ENCODE assay signal across 2 cellular contexts in the genomic region with DNA sequence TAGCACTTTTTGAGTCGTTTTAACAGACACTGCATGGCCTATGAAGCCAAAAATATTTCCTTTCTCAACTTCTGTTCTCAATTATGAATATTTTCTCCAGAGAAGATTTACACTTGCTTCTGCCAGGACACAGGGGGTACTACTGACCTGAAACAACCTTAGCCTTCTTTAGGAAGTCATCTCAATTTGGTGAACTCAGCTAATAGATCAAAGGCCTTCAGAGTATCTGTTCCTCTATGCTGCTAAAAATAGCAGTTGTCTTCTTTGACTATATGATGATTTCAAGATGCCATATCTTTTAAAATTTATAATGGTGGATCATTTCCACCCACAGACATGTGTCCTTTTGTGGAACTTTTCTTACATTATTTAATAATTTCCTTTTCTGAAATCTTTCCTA.
TF ChIP-seq lines count a peak whose summit lies in the region.

No MANE protein-coding gene starts in this region.

TF ChIP-seq in HCT116, 20 proteins besides CTCF, POLR2A, EP300 and RAD21:
- TF ChIP-seq CBX3 (IDR thresholded peaks at IDR 0.05; ENCODE audit: low read depth), result no peak
- no peak for TF ChIP-seq SRF (IDR thresholded peaks at IDR 0.05; ENCODE audit: low read depth)
- no peak for TF ChIP-seq JUND (IDR thresholded peaks at IDR 0.05)
- TF ChIP-seq YY1 (IDR thresholded peaks at IDR 0.05; ENCODE audit: extremely low read depth, insufficient replicate concordance, low read depth, low read length), result no peak
- TF ChIP-seq SP1 (IDR thresholded peaks at IDR 0.05; ENCODE audit: low read depth), result no peak
- no peak for TF ChIP-seq CEBPB (IDR thresholded peaks at IDR 0.05; ENCODE audit: low read depth)
- no peak for TF ChIP-seq ZNF274 (IDR thresholded peaks at IDR 0.05; ENCODE audit: low read depth, low read length)
- no peak for TF ChIP-seq EGR1 (IDR thresholded peaks at IDR 0.05; ENCODE audit: low read depth)
- TF ChIP-seq EZH2phosphoT487 (IDR thresholded peaks at IDR 0.05; ENCODE audit: borderline replicate concordance), result no peak
- TF ChIP-seq ZBTB33 (IDR thresholded peaks at IDR 0.05; ENCODE audit: extremely low read depth, insufficient replicate concordance, low read length), result no peak
- no peak for TF ChIP-seq EZH2 (IDR thresholded peaks at IDR 0.05)
- TF ChIP-seq, protein P1, sequence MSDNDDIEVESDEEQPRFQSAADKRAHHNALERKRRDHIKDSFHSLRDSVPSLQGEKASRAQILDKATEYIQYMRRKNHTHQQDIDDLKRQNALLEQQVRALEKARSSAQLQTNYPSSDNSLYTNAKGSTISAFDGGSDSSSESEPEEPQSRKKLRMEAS (IDR thresholded peaks at IDR 0.05), result no peak
- no peak for TF ChIP-seq ATF3 (IDR thresholded peaks at IDR 0.05)
- no peak for TF ChIP-seq POLR2AphosphoS5 (IDR thresholded peaks at IDR 0.05; ENCODE audit: low read depth, low read length)
- no peak for TF ChIP-seq FOSL1 (IDR thresholded peaks at IDR 0.05; ENCODE audit: low read depth)

TF ChIP-seq in GM12878, 131 proteins besides CTCF, POLR2A, EP300 and RAD21:
- no peak for TF ChIP-seq IKZF2 (IDR thresholded peaks at IDR 0.05)
- TF ChIP-seq ZNF217 (IDR thresholded peaks at IDR 0.05), result no peak
- TF ChIP-seq IKZF1 (conservative IDR thresholded peaks at IDR 0.05), result no peak
- TF ChIP-seq BRCA1 (IDR thresholded peaks at IDR 0.05; ENCODE audit: low read depth, low read length), result no peak
- peak; percentile 79 for TF ChIP-seq MEF2A (IDR thresholded peaks at IDR 0.05; ENCODE audit: insufficient read depth, low read depth, low read length)
- TF ChIP-seq SPI1 (IDR thresholded peaks at IDR 0.05; ENCODE audit: borderline replicate concordance, insufficient read depth, low read depth, low read length), result peak; percentile 63
- peak; percentile 88 for TF ChIP-seq TCF7 (IDR thresholded peaks at IDR 0.05; ENCODE audit: borderline replicate concordance)
- no peak for TF ChIP-seq ZNF207 (IDR thresholded peaks at IDR 0.05; ENCODE audit: borderline replicate concordance)
- no peak for TF ChIP-seq PAX5 (IDR thresholded peaks at IDR 0.05; ENCODE audit: borderline replicate concordance, low read depth, low read length)
- TF ChIP-seq BCL11A (IDR thresholded peaks at IDR 0.05; ENCODE audit: low read depth, low read length), result no peak
- TF ChIP-seq POLR2AphosphoS2 (IDR thresholded peaks at IDR 0.05; ENCODE audit: low read depth, low read length), result no peak
- TF ChIP-seq RFX5 (IDR thresholded peaks at IDR 0.05; ENCODE audit: low read depth, low read length), result no peak
- peak; percentile 35 for TF ChIP-seq MEF2B (IDR thresholded peaks at IDR 0.05; ENCODE audit: partially characterized antibody, poor library complexity, severe bottlenecking)
- no peak for TF ChIP-seq CBX3 (IDR thresholded peaks at IDR 0.05; ENCODE audit: borderline replicate concordance, low read depth)
- TF ChIP-seq, protein P2, sequence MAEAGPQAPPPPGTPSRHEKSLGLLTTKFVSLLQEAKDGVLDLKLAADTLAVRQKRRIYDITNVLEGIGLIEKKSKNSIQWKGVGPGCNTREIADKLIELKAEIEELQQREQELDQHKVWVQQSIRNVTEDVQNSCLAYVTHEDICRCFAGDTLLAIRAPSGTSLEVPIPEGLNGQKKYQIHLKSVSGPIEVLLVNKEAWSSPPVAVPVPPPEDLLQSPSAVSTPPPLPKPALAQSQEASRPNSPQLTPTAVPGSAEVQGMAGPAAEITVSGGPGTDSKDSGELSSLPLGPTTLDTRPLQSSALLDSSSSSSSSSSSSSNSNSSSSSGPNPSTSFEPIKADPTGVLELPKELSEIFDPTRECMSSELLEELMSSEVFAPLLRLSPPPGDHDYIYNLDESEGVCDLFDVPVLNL (IDR thresholded peaks at IDR 0.05; ENCODE audit: low read depth, low read length), result no peak
